Comparison of ENCODE assay signal across 31 cellular contexts in the genomic region with DNA sequence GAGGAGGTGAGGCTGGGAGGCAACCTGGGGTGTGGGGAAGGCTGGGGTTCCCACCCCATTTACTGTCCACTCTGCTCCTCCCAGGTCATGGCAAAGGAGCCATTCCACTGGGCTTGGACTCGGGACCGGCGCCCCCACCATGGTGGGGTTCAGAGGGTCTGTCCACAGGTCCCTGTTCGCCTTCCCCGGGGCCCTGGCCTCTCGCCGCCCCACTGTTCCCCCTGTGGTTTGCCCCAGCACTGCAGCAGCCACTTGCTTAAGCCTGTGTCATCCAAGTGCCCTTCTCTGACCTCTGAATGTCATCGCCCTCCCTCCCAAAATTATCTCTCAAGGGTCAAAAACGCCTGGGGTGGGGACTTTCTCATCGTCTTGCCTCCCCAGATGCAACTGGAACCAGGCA. TPM values are rescaled to one million over a fixed set of nuclear protein-coding genes. Genes with fewer than 3 reads are reported as not detected.
"Had no signal": no experiment of that assay in that cellular context is flagged by ENCODE, and none has a peak within 500 bp of the region (broad histone marks: within the 10 kb centered on the region; RNA-seq: fewer than 3 reads in every experiment).

No MANE protein-coding gene starts in this region.

- H3K27me3 Mint-ChIP-seq: activated B cell treated with CpG ODN at 0.5 μM for 24 hours; activated CD4-positive, alpha-beta T cell treated with anti-CD3 and anti-CD28 coated beads, Interleukin-2, amount 10 ng/mL, durations not matched to agents 7 days and 5 days; activated CD8-positive, alpha-beta T cell treated with anti-CD3 and anti-CD28 coated beads for 36 hours; naive thymus-derived CD8-positive, alpha-beta T cell; stimulated activated memory B cell treated with anti-CD40 and anti-IgM and Interleukin-4, amounts not matched to agents 10 μg/mL and 1 μg/mL and 100 μg/mL, for 72 hours had no signal

- H3K27ac Mint-ChIP-seq: activated B cell treated with CpG ODN at 0.5 μM for 24 hours; activated CD4-positive, alpha-beta T cell treated with anti-CD3 and anti-CD28 coated beads, Interleukin-2, amount 10 ng/mL, durations not matched to agents 7 days and 5 days; activated CD8-positive, alpha-beta T cell treated with anti-CD3 and anti-CD28 coated beads for 36 hours; activated naive CD4-positive, alpha-beta T cell treated with anti-CD3 and anti-CD28 coated beads, Interleukin-2, amount 50 U/mL, for 72 hours; activated T-helper 1 cell treated with anti-CD3 and anti-CD28 coated beads, Interleukin-12 subunit alpha, Interleukin-12 subunit beta, Interleukin-2, Interleukin-4 antibody, amounts not matched to agents 30 ng/mL and 10 ng/mL and 1 ng/mL, durations not matched to agents 14 hours and 24 hours and 36 hours; mesothelial cell of epicardium; stimulated activated memory B cell treated with anti-CD40 and anti-IgM and Interleukin-4, amounts not matched to agents 10 μg/mL and 1 μg/mL and 100 μg/mL, for 72 hours; T-helper 1 cell treated with Interleukin-12 subunit alpha and Interleukin-12 subunit beta and Interleukin-4 antibody, amounts not matched to agents 30 μg/mL and 1 μg/mL, for 36 hours had no signal

- H3K9me3 Mint-ChIP-seq: activated B cell treated with CpG ODN at 0.5 μM for 24 hours; activated CD4-positive, alpha-beta T cell treated with anti-CD3 and anti-CD28 coated beads, Interleukin-2, amount 10 ng/mL, durations not matched to agents 7 days and 5 days; activated CD8-positive, alpha-beta T cell treated with anti-CD3 and anti-CD28 coated beads for 36 hours; activated naive CD4-positive, alpha-beta T cell treated with anti-CD3 and anti-CD28 coated beads, Interleukin-2, amount 50 U/mL, for 72 hours; activated T-helper 1 cell treated with anti-CD3 and anti-CD28 coated beads, Interleukin-12 subunit alpha, Interleukin-12 subunit beta, Interleukin-2, Interleukin-4 antibody, amounts not matched to agents 30 ng/mL and 10 ng/mL and 1 ng/mL, durations not matched to agents 14 hours and 24 hours and 36 hours; mesothelial cell of epicardium; naive thymus-derived CD8-positive, alpha-beta T cell; stimulated activated memory B cell treated with anti-CD40 and anti-IgM and Interleukin-4, amounts not matched to agents 10 μg/mL and 1 μg/mL and 100 μg/mL, for 72 hours; T-helper 1 cell treated with Interleukin-12 subunit alpha and Interleukin-12 subunit beta and Interleukin-4 antibody, amounts not matched to agents 30 μg/mL and 1 μg/mL, for 36 hours had no signal

- H3K27ac ChIP-seq: brain microvascular endothelial cell, esophagus squamous epithelium, neutrophil, ovary, psoas muscle, right atrium auricular region, skin epidermis, stomach, suprapubic skin, tibial nerve, uterus had no signal

- H3K36me3 ChIP-seq: brain microvascular endothelial cell, esophagus squamous epithelium, gastrocnemius medialis, neutrophil, ovary, right atrium auricular region, stomach, suprapubic skin, tibial nerve, uterus had no signal

- H3K4me3 ChIP-seq: esophagus squamous epithelium, gastrocnemius medialis, ovary, psoas muscle, right atrium auricular region, skin epidermis, stomach, suprapubic skin, tibial nerve, uterus had no signal

- H3K27me3 ChIP-seq: brain microvascular endothelial cell, esophagus squamous epithelium, gastrocnemius medialis, neutrophil, ovary, right atrium auricular region, stomach, suprapubic skin, tibial nerve, uterus had no signal

- H3K36me3 Mint-ChIP-seq: activated naive CD4-positive, alpha-beta T cell treated with anti-CD3 and anti-CD28 coated beads, Interleukin-2, amount 50 U/mL, for 72 hours; mesothelial cell of epicardium; naive thymus-derived CD8-positive, alpha-beta T cell had no signal

- ATAC-seq: activated CD8-positive, alpha-beta T cell treated with anti-CD3 and anti-CD28 coated beads for 36 hours; activated naive CD4-positive, alpha-beta T cell treated with anti-CD3 and anti-CD28 coated beads, Interleukin-2, amount 50 U/mL, for 72 hours; gastrocnemius medialis; naive thymus-derived CD8-positive, alpha-beta T cell; stimulated activated memory B cell treated with anti-CD40 and anti-IgM and Interleukin-4, amounts not matched to agents 10 μg/mL and 1 μg/mL and 100 μg/mL, for 72 hours had no signal

- FAIRE-seq: endothelial cell of umbilical vein had no signal

- H3K4me1 ChIP-seq: psoas muscle, right atrium auricular region, stomach, suprapubic skin, tibial nerve, uterus had no signal

- H3K4me3 Mint-ChIP-seq: activated B cell treated with CpG ODN at 0.5 μM for 24 hours; activated CD4-positive, alpha-beta T cell treated with anti-CD3 and anti-CD28 coated beads, Interleukin-2, amount 10 ng/mL, durations not matched to agents 7 days and 5 days; activated CD8-positive, alpha-beta T cell treated with anti-CD3 and anti-CD28 coated beads for 36 hours; activated T-helper 1 cell treated with anti-CD3 and anti-CD28 coated beads, Interleukin-12 subunit alpha, Interleukin-12 subunit beta, Interleukin-2, Interleukin-4 antibody, amounts not matched to agents 30 ng/mL and 10 ng/mL and 1 ng/mL, durations not matched to agents 14 hours and 24 hours and 36 hours; mesothelial cell of epicardium; naive thymus-derived CD8-positive, alpha-beta T cell; stimulated activated memory B cell treated with anti-CD40 and anti-IgM and Interleukin-4, amounts not matched to agents 10 μg/mL and 1 μg/mL and 100 μg/mL, for 72 hours; T-helper 1 cell treated with Interleukin-12 subunit alpha and Interleukin-12 subunit beta and Interleukin-4 antibody, amounts not matched to agents 30 μg/mL and 1 μg/mL, for 36 hours had no signal

- H3K9me3 ChIP-seq: esophagus squamous epithelium, gastrocnemius medialis, neutrophil, ovary, psoas muscle, right atrium auricular region, stomach, suprapubic skin, tibial nerve, uterus had no signal

- DNase-seq: activated B cell treated with CpG ODN at 0.5 μM for 24 hours; activated CD4-positive, alpha-beta T cell treated with anti-CD3 and anti-CD28 coated beads, Interleukin-2, amount 10 ng/mL, durations not matched to agents 7 days and 5 days; activated CD8-positive, alpha-beta T cell treated with anti-CD3 and anti-CD28 coated beads for 36 hours; aorta; brain microvascular endothelial cell; caudate nucleus; effector memory CD4-positive, alpha-beta T cell; esophagus squamous epithelium; hypothalamus; naive thymus-derived CD8-positive, alpha-beta T cell; psoas muscle; stimulated activated CD4-positive, alpha-beta T cell treated with anti-CD3 and anti-CD28 coated beads, Interleukin-15, amount 100 ng/mL, for 24 hours; stomach; T1000; uterus had no signal

RNA-seq across cellular contexts. Expression of a gene that starts 2.6 kb away (rescaled TPM):
- total RNA-seq: activated B cell treated with CpG ODN at 0.5 μM for 24 hours; activated CD4-positive, alpha-beta T cell treated with anti-CD3 and anti-CD28 coated beads, Interleukin-2, amount 10 ng/mL, durations not matched to agents 7 days and 5 days; activated CD8-positive, alpha-beta T cell treated with anti-CD3 and anti-CD28 coated beads for 36 hours; activated naive CD4-positive, alpha-beta T cell treated with anti-CD3 and anti-CD28 coated beads, Interleukin-2, amount 50 U/mL, for 72 hours; activated T-helper 1 cell treated with anti-CD3 and anti-CD28 coated beads, Interleukin-12 subunit alpha, Interleukin-12 subunit beta, Interleukin-2, Interleukin-4 antibody, amounts not matched to agents 30 ng/mL and 10 ng/mL and 1 ng/mL, durations not matched to agents 14 hours and 24 hours and 36 hours; aorta; dermis microvascular lymphatic vessel endothelial cell; endothelial cell of umbilical vein; esophagus squamous epithelium; gastrocnemius medialis; lung microvascular endothelial cell; mesothelial cell of epicardium; naive thymus-derived CD8-positive, alpha-beta T cell; ovary; psoas muscle; right atrium auricular region; stomach; suprapubic skin; tibial nerve; uterus had no signal
- polyA plus RNA-seq: adipose tissue; aorta; endothelial cell of umbilical vein; naive thymus-derived CD8-positive, alpha-beta T cell; psoas muscle; stomach had no signal
